ENCODE assay signal across 20 cellular contexts in genomic region chr21:45998871-45999580, GRCh38. TPM values are rescaled to one million over a fixed set of nuclear protein-coding genes. Genes with fewer than 3 reads are reported as not detected.
DNase-seq lines count a peak whose midpoint lies in the region; ATAC-seq, FAIRE-seq and TF ChIP-seq lines count a peak whose summit lies in the region.
"Had no signal": no experiment of that assay in that cellular context is flagged by ENCODE, and none has a peak within 500 bp of the region (broad histone marks: within the 10 kb centered on the region; RNA-seq: fewer than 3 reads in every experiment).

No MANE protein-coding gene starts in this region.

- H3K4me3 ChIP-seq in kidney (ENCODE audit: low read length in 2 of 2) (no peak overlapping the region), rectal smooth muscle tissue (ENCODE audit: low read length) (no peak overlapping the region)
- H3K4me3 ChIP-seq: BLaER1 had no signal

- no peaks in the 10 kb centered on the region for H3K36me3 Mint-ChIP-seq in activated CD8-positive, alpha-beta memory T cell treated with anti-CD3 and anti-CD28 coated beads, Interleukin-2, amount 10 ng/mL, durations not matched to agents 7 days and 5 days
- peaks cover 13% of the 10 kb centered on the region for H3K36me3 Mint-ChIP-seq in WTC11

- H3K27ac ChIP-seq in kidney (ENCODE audit: low read depth in 2 of 2, low read length in 2 of 2) (no peak overlapping the region), rectal smooth muscle tissue (ENCODE audit: low read depth, low read length) (peak overlapping the region; percentile 79)
- H3K27ac ChIP-seq: BLaER1, RWPE1 had no signal

- no peaks in the 10 kb centered on the region for H3K9me3 Mint-ChIP-seq in activated CD8-positive, alpha-beta memory T cell treated with anti-CD3 and anti-CD28 coated beads, Interleukin-2, amount 10 ng/mL, durations not matched to agents 7 days and 5 days (ENCODE audit: low read depth)
- H3K9me3 Mint-ChIP-seq in WTC11: no peaks in the 10 kb centered on the region
- H3K9me3 Mint-ChIP-seq: stimulated activated naive CD8-positive, alpha-beta T cell treated with anti-CD3 and anti-CD28 coated beads, Interleukin-15, amount 100 ng/mL, for 72 hours had no signal

- POLR2A ChIA-PET in WTC11 (lab: Charles Lee): no interaction called here

- H3K9ac ChIP-seq in kidney (ENCODE audit: low read length in 2 of 2) (no peak overlapping the region), rectal smooth muscle tissue (ENCODE audit: low read length) (no peak overlapping the region)
- H3K9ac ChIP-seq: BLaER1 had no signal

- H3K27me3 Mint-ChIP-seq in activated CD8-positive, alpha-beta memory T cell treated with anti-CD3 and anti-CD28 coated beads, Interleukin-2, amount 10 ng/mL, durations not matched to agents 7 days and 5 days: no peaks in the 10 kb centered on the region
- H3K27me3 Mint-ChIP-seq in WTC11 (ENCODE audit: low read depth): no peaks in the 10 kb centered on the region
- H3K27me3 Mint-ChIP-seq: stimulated activated naive CD8-positive, alpha-beta T cell treated with anti-CD3 and anti-CD28 coated beads, Interleukin-15, amount 100 ng/mL, for 72 hours had no signal

- no peak for ATAC-seq in activated CD8-positive, alpha-beta memory T cell treated with anti-CD3 and anti-CD28 coated beads, Interleukin-2, amount 10 ng/mL, durations not matched to agents 7 days and 5 days
- ATAC-seq in WTC11 (no peak), GM19023 (IDR thresholded peaks at IDR 0.05; ENCODE audit: unreplicated experiment) (no peak), HG03432 (IDR thresholded peaks at IDR 0.05; ENCODE audit: unreplicated experiment) (no peak)
- ATAC-seq: stimulated activated naive CD8-positive, alpha-beta T cell treated with anti-CD3 and anti-CD28 coated beads, Interleukin-15, amount 100 ng/mL, for 72 hours had no signal

- CTCF ChIA-PET in activated CD8-positive, alpha-beta memory T cell treated with anti-CD3 and anti-CD28 coated beads, Interleukin-2, amount 10 ng/mL, durations not matched to agents 7 days and 5 days (lab: Charles Lee): no interaction called here
- CTCF ChIA-PET in WTC11 (lab: Charles Lee): no interaction called here

- no peak overlapping the region for H3K27ac Mint-ChIP-seq in activated CD8-positive, alpha-beta memory T cell treated with anti-CD3 and anti-CD28 coated beads, Interleukin-2, amount 10 ng/mL, durations not matched to agents 7 days and 5 days
- no peak overlapping the region for H3K27ac Mint-ChIP-seq in WTC11

- H3K36me3 ChIP-seq in kidney (ENCODE audit: control insufficient read depth in 1 of 2, insufficient read depth in 2 of 2, low read length in 2 of 2) (no peaks in the 10 kb centered on the region), rectal smooth muscle tissue (ENCODE audit: control insufficient read depth, insufficient read depth, low read length) (no peaks in the 10 kb centered on the region)
- H3K36me3 ChIP-seq: BLaER1 had no signal

- H3K4me3 Mint-ChIP-seq in activated CD8-positive, alpha-beta memory T cell treated with anti-CD3 and anti-CD28 coated beads, Interleukin-2, amount 10 ng/mL, durations not matched to agents 7 days and 5 days: no peak overlapping the region
- no peak overlapping the region for H3K4me3 Mint-ChIP-seq in WTC11
- H3K4me3 Mint-ChIP-seq: stimulated activated naive CD8-positive, alpha-beta T cell treated with anti-CD3 and anti-CD28 coated beads, Interleukin-15, amount 100 ng/mL, for 72 hours had no signal

- intact Hi-C loops in kidney (cut with DNase I): no loop called here

- TF ChIP-seq CTCF in WTC11 (IDR thresholded peaks at IDR 0.05): no peak
- TF ChIP-seq CTCF in kidney (IDR thresholded peaks at IDR 0.05; ENCODE audit: borderline replicate concordance, extremely low read depth, insufficient read depth): no peak

- H3K4me1 ChIP-seq in kidney (ENCODE audit: control insufficient read depth in 1 of 2, insufficient read depth in 1 of 2, low read depth in 1 of 2, low read length in 2 of 2): no peaks in the 10 kb centered on the region
- H3K4me1 ChIP-seq in rectal smooth muscle tissue (ENCODE audit: control insufficient read depth, insufficient read depth, low read length): peaks cover 4% of the 10 kb centered on the region

- H3K9me3 ChIP-seq in kidney (ENCODE audit: control insufficient read depth in 1 of 2, low read length in 2 of 2): no peaks in the 10 kb centered on the region
- H3K9me3 ChIP-seq: BLaER1 had no signal

- H3K27me3 ChIP-seq in rectal smooth muscle tissue (ENCODE audit: control insufficient read depth, insufficient read depth, low read length): no peaks in the 10 kb centered on the region
- H3K27me3 ChIP-seq: BLaER1 had no signal

- no peak for FAIRE-seq in kidney (lab: Jason Lieb, UNC)
- FAIRE-seq: bronchial epithelial cell, frontal cortex, small intestine had no signal

- peak; percentile 26 for DNase-seq in activated CD8-positive, alpha-beta memory T cell treated with anti-CD3 and anti-CD28 coated beads, Interleukin-2, amount 50 U/mL, for 48 hours
- no peak for DNase-seq in activated CD8-positive, alpha-beta memory T cell treated with anti-CD3 and anti-CD28 coated beads, Interleukin-2, amount 10 ng/mL, durations not matched to agents 7 days and 5 days
- peak; percentile 11 for DNase-seq in WTC11 (ENCODE audit: low spot score)
- DNase-seq in kidney: peak; percentile 64
- DNase-seq in kidney glomerular epithelial cell (lab: John Stamatoyannopoulos, UW): no peak
- DNase-seq: activated CD4-positive, alpha-beta T cell treated with anti-CD3 and anti-CD28 coated beads, Interleukin-2, amount 50 U/mL, for 1 hour; activated T-cell treated with anti-CD3 and anti-CD28 coated beads for 4 hours; EL; erythroblast; NCI-H524 treated with DMSO at 0.1 percent for 48 hours; small intestine; stimulated activated CD4-positive, alpha-beta T cell treated with anti-CD3 and anti-CD28 coated beads, Interleukin-4, amount 100 ng/mL, for 1 hour had no signal

- no peaks in the 10 kb centered on the region for H3K4me1 Mint-ChIP-seq in activated CD8-positive, alpha-beta memory T cell treated with anti-CD3 and anti-CD28 coated beads, Interleukin-2, amount 10 ng/mL, durations not matched to agents 7 days and 5 days
- no peaks in the 10 kb centered on the region for H3K4me1 Mint-ChIP-seq in WTC11

TF ChIP-seq in WTC11, 78 proteins besides CTCF, POLR2A, EP300 and RAD21:
- TF ChIP-seq NR3C1 (CRISPR knock-in tag; conservative IDR thresholded peaks at IDR 0.05; ENCODE audit: low read depth) (no peak), NFYB (CRISPR knock-in tag; conservative IDR thresholded peaks at IDR 0.05; ENCODE audit: low read depth) (no peak), FOXP4 (CRISPR knock-in tag; IDR thresholded peaks at IDR 0.05) (no peak), CBFB (CRISPR knock-in tag; IDR thresholded peaks at IDR 0.05; ENCODE audit: low read depth) (no peak), E2F5 (CRISPR knock-in tag; IDR thresholded peaks at IDR 0.05) (no peak), ZNF317 (CRISPR knock-in tag; IDR thresholded peaks at IDR 0.05; ENCODE audit: borderline replicate concordance, low read depth) (no peak)

RNA-seq across cellular contexts. Expression of gene COL6A1, which starts 17.5 kb away (rescaled TPM):
- total RNA-seq in activated CD8-positive, alpha-beta memory T cell treated with anti-CD3 and anti-CD28 coated beads, Interleukin-2, amount 10 ng/mL, durations not matched to agents 7 days and 5 days: 1 to 10 TPM in 1 of 2 experiments, under 1 TPM in 1; 0.12 to 5.4 TPM
- total RNA-seq in WTC11 (2021) (221 to 245 TPM (median 240 TPM) in 3 replicates), kidney (127 TPM)
- polyA plus RNA-seq in kidney (ENCODE audit: insufficient read depth, low read depth, low replicate concordance): 112 TPM

Comparison
In these comparisons a context has a peak if more than half of its experiments do, and no peak if none do; other contexts are left out.
1. DNase-seq: peak in activated CD8-positive, alpha-beta memory T cell treated with anti-CD3 and anti-CD28 coated beads, Interleukin-2, amount 50 U/mL, for 48 hours (single experiment), WTC11 (single experiment) and kidney (single experiment); none in activated CD8-positive, alpha-beta memory T cell treated with anti-CD3 and anti-CD28 coated beads, Interleukin-2, amount 10 ng/mL, durations not matched to agents 7 days and 5 days (single experiment) and kidney glomerular epithelial cell (single experiment).
2. RNA of gene COL6A1, which starts 17.5 kb away (total RNA-seq): 221 to 245 TPM in WTC11 and 127 TPM in kidney (single experiment); 0.12 to 5.4 TPM in activated CD8-positive, alpha-beta memory T cell treated with anti-CD3 and anti-CD28 coated beads, Interleukin-2, amount 10 ng/mL, durations not matched to agents 7 days and 5 days; every median in the first group is over 10 times any median in the second.